In the genomic region with DNA sequence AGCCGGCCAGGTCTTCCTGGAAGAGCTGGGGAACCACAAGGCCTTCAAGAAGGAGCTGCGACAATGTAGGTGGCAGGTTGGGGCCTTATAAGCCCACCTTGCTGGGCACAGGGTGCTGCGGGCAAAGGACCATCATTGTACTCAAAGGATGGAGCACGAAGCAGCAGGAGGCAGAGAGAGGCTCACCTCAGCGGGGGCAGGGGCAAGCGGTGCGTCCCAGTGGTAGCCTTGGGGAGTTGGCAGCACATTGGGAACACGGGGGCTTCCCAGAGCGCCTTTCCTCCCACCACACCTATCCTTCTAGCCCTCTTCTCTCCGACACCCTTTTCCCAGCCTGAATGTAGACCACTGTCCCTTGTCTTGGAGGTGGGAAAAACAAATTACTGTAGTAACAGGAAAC, we compare ENCODE assay signal across 13 cellular contexts. TPM values are rescaled to one million over a fixed set of nuclear protein-coding genes. Genes with fewer than 3 reads are reported as not detected.
DNase-seq lines count a peak whose midpoint lies in the region; ATAC-seq, FAIRE-seq and TF ChIP-seq lines count a peak whose summit lies in the region.
"Had no signal": no experiment of that assay in that cellular context is flagged by ENCODE, and none has a peak within 500 bp of the region (broad histone marks: within the 10 kb centered on the region; RNA-seq: fewer than 3 reads in every experiment).

No MANE protein-coding gene starts in this region.

- H3K27me3 Mint-ChIP-seq in MCF 10A (ENCODE audit: insufficient read depth, unreplicated experiment) (no peaks in the 10 kb centered on the region), type B pancreatic cell (no peaks in the 10 kb centered on the region)
- H3K27me3 Mint-ChIP-seq in activated T-helper 17 cell treated with anti-CD3 and anti-CD28 coated beads, Interleukin-2, amount 50 U/mL, for 72 hours, result no peaks in the 10 kb centered on the region

- BruUV-seq in MCF 10A (replicated peaks; lab: Mats Ljungman, UMichigan) (no TSS peak), mammary epithelial cell (replicated peaks; lab: Mats Ljungman, UMichigan) (no TSS peak)

- in situ Hi-C loops in mammary epithelial cell (cut with MboI; ENCODE audit: low sequenced_read_pairs in 2 of 2), result loop anchor here (5.0 to 10.0 kb wide), 2 partner anchors 146 to 149 kb away; a partner anchor contains a TSS

- no peak for FAIRE-seq in kidney (lab: Jason Lieb, UNC)

- TF ChIP-seq CTCF in MCF 10A (IDR thresholded peaks at IDR 0.05; ENCODE audit: unreplicated experiment), result no peak
- TF ChIP-seq CTCF in mammary epithelial cell (conservative IDR thresholded peaks at IDR 0.05 in 1 of 2, IDR thresholded peaks at IDR 0.05 in 1 of 2; ENCODE audit: extremely low read depth in 1 of 2, insufficient read depth in 1 of 2, low read depth in 1 of 2, low read length in 2 of 2), result no peak
- no peak for TF ChIP-seq CTCF in kidney (IDR thresholded peaks at IDR 0.05; ENCODE audit: borderline replicate concordance, extremely low read depth, insufficient read depth)
- no peak for TF ChIP-seq CTCF in type B pancreatic cell (conservative IDR thresholded peaks at IDR 0.05)

- no peaks in the 10 kb centered on the region for H3K9me3 ChIP-seq in mammary epithelial cell (replicated peaks; ENCODE audit: insufficient read depth, low read length)
- no peaks in the 10 kb centered on the region for H3K9me3 ChIP-seq in kidney (ENCODE audit: control insufficient read depth in 1 of 2, low read length in 2 of 2)

- 81% methylated on average over 8 of the region's 10 CpGs for WGBS in mammary epithelial cell (ENCODE audit: low coverage, missing lambda C conversion rate)

- H3K4me1 Mint-ChIP-seq in MCF 10A (ENCODE audit: insufficient read depth, unreplicated experiment) (peaks cover 25% of the 10 kb centered on the region), type B pancreatic cell (ENCODE audit: unreplicated experiment) (peaks cover 27% of the 10 kb centered on the region)
- H3K4me1 Mint-ChIP-seq in activated T-helper 17 cell treated with anti-CD3 and anti-CD28 coated beads, Interleukin-2, amount 50 U/mL, for 72 hours, result peaks cover 13% of the 10 kb centered on the region

- H3K4me1 ChIP-seq in mammary epithelial cell (ENCODE audit: insufficient read depth, low read length) (peaks cover 25% of the 10 kb centered on the region), kidney (ENCODE audit: control insufficient read depth in 1 of 2, insufficient read depth in 1 of 2, low read depth in 1 of 2, low read length in 2 of 2) (peaks cover 27 to 50% of the 10 kb centered on the region in 2 donors)

- dilution Hi-C loops in mammary epithelial cell (cut with HindIII; ENCODE audit: low sequenced_read_pairs), result loop anchor here (5.0 to 10.0 kb wide), 2 partner anchors 34 to 146 kb away; a partner anchor contains a TSS

- no peaks in the 10 kb centered on the region for H3K27me3 ChIP-seq in mammary epithelial cell (ENCODE audit: insufficient read depth, low read length)

- CTCF ChIA-PET in MCF 10A (lab: Yijun Ruan, JAX), result interaction anchor here (1.0 to 1.1 kb wide), 3 partner anchors 23 to 560 kb away, joined by 3 to 4 read pairs (median 3); a partner anchor contains a TSS
- CTCF ChIA-PET in mammary epithelial cell (lab: Charles Lee; ENCODE audit: low non-redundant PET), result no interaction called here

- H3K27ac Mint-ChIP-seq in MCF 10A (ENCODE audit: low read depth, unreplicated experiment) (peak overlapping the region; percentile 70), type B pancreatic cell (no peak overlapping the region)
- H3K27ac Mint-ChIP-seq in activated T-helper 17 cell treated with anti-CD3 and anti-CD28 coated beads, Interleukin-2, amount 50 U/mL, for 72 hours, result peak overlapping the region; percentile 80

- no peak for DNase-seq in MCF 10A (ENCODE audit: unreplicated experiment)
- DNase-seq in mammary epithelial cell, result no peak
- DNase-seq in kidney, result peak; percentile 57
- no peak for DNase-seq in type B pancreatic cell (ENCODE audit: extremely low spot score, unreplicated experiment)
- no peak for DNase-seq in NCI-H187 (lab: John Stamatoyannopoulos, UW)
- no peak for DNase-seq in NCI-H128 (lab: John Stamatoyannopoulos, UW; ENCODE audit: unreplicated experiment)
- DNase-seq: EL, GM23248, NCI-H2029, NCI-H748 treated with DMSO at 0.1 percent for 48 hours had no signal

- peaks cover 59% of the 10 kb centered on the region for H3K36me3 Mint-ChIP-seq in MCF 10A (ENCODE audit: insufficient read depth, unreplicated experiment)
- peaks cover 60% of the 10 kb centered on the region for H3K36me3 Mint-ChIP-seq in activated T-helper 17 cell treated with anti-CD3 and anti-CD28 coated beads, Interleukin-2, amount 50 U/mL, for 72 hours (ENCODE audit: low read depth)
- H3K36me3 Mint-ChIP-seq in type B pancreatic cell, result peaks cover 19% of the 10 kb centered on the region

- H3K27ac ChIP-seq in mammary epithelial cell (ENCODE audit: insufficient read depth, low read depth, low read length) (no peak overlapping the region), kidney (ENCODE audit: low read depth in 2 of 2, low read length in 2 of 2) (no peak overlapping the region)
- H3K27ac ChIP-seq: GM23248 had no signal

- no peak for ATAC-seq in activated T-helper 17 cell treated with anti-CD3 and anti-CD28 coated beads, Interleukin-2, amount 50 U/mL, for 72 hours (replicated peaks)
- no peak for ATAC-seq in GM19328 (IDR thresholded peaks at IDR 0.05; ENCODE audit: unreplicated experiment)

- H3K4me3 Mint-ChIP-seq in MCF 10A (ENCODE audit: unreplicated experiment) (peak overlapping the region; percentile 79), type B pancreatic cell (peak overlapping the region; percentile 54)
- H3K4me3 Mint-ChIP-seq in activated T-helper 17 cell treated with anti-CD3 and anti-CD28 coated beads, Interleukin-2, amount 50 U/mL, for 72 hours, result peak overlapping the region; percentile 75

- H3K4me3 ChIP-seq in mammary epithelial cell (replicated peaks in 1 of 3; ENCODE audit: insufficient read depth in 1 of 3, low read depth in 2 of 3, low read length in 3 of 3) (no peak overlapping the region), kidney (ENCODE audit: low read length in 2 of 2) (peak overlapping the region in 1 of 2 donors; percentile 86)

- H2AFZ ChIP-seq in mammary epithelial cell (ENCODE audit: low read depth, low read length), result no peak overlapping the region
- H2AFZ ChIP-seq: GM23248 had no signal

- no peak overlapping the region for H3K4me2 ChIP-seq in mammary epithelial cell (ENCODE audit: insufficient read depth, low read depth, low read length)

- no peaks in the 10 kb centered on the region for H4K20me1 ChIP-seq in mammary epithelial cell (ENCODE audit: insufficient read depth, low read length)

- peaks cover 45% of the 10 kb centered on the region for H3K79me2 ChIP-seq in mammary epithelial cell (ENCODE audit: insufficient read depth, low read length)

- intact Hi-C loops in MCF 10A (cut with micrococcal nuclease) (no loop called here), mammary epithelial cell (cut with micrococcal nuclease) (loop anchor here (5.0 kb wide), 2 partner anchors 156 to 454 kb away; a partner anchor contains a TSS), kidney (cut with DNase I) (no loop called here)

- POLR2A ChIA-PET in MCF 10A (lab: Yijun Ruan, JAX), result interaction anchor here (0.9 to 8.5 kb wide), 4 partner anchors 7 to 50 kb away, joined by 3 to 138 read pairs (median 12); a partner anchor contains a TSS

- H3K9ac ChIP-seq in mammary epithelial cell (ENCODE audit: insufficient read depth, low read length) (no peak overlapping the region), kidney (ENCODE audit: low read length in 2 of 2) (no peak overlapping the region)
- H3K9ac ChIP-seq: GM23248 had no signal

- H3K36me3 ChIP-seq in mammary epithelial cell (ENCODE audit: insufficient read depth, low read length) (peaks cover 10% of the 10 kb centered on the region), kidney (ENCODE audit: control insufficient read depth in 1 of 2, insufficient read depth in 2 of 2, low read length in 2 of 2) (peaks cover 4 to 8% of the 10 kb centered on the region in 2 donors)

- H3K9me3 Mint-ChIP-seq in MCF 10A (ENCODE audit: unreplicated experiment) (no peaks in the 10 kb centered on the region), type B pancreatic cell (no peaks in the 10 kb centered on the region)
- no peaks in the 10 kb centered on the region for H3K9me3 Mint-ChIP-seq in activated T-helper 17 cell treated with anti-CD3 and anti-CD28 coated beads, Interleukin-2, amount 50 U/mL, for 72 hours

RNA-seq across cellular contexts. Expression of a gene that starts 2.1 kb away (rescaled TPM):
- total RNA-seq in MCF 10A (2022), result 42.6 and 46.2 TPM in 2 replicates
- total RNA-seq in mammary epithelial cell, result 10 to 100 TPM; 61.7 to 72.6 TPM
- polyA plus RNA-seq in mammary epithelial cell, result 40.4 TPM
- polyA minus RNA-seq in mammary epithelial cell, result 69.9 TPM
- total RNA-seq in activated T-helper 17 cell treated with anti-CD3 and anti-CD28 coated beads, Interleukin-2, amount 50 U/mL, for 72 hours, result 10 to 100 TPM; 51.4 to 82.9 TPM
- 87.5 TPM for total RNA-seq in kidney
- polyA plus RNA-seq in kidney (ENCODE audit: insufficient read depth, low read depth, low replicate concordance), result 64.0 TPM
- total RNA-seq in type B pancreatic cell (ENCODE audit: low replicate concordance), result 60.0 and 84.3 TPM in 2 replicates

RNA-seq across cellular contexts. Expression of a gene that starts 38.3 kb away (rescaled TPM):
- 0.96 and 1.3 TPM in 2 replicates for total RNA-seq in MCF 10A (2022)
- 1 to 10 TPM in 1 of 2 donors, under 1 TPM in 1; 0.83 to 1.9 TPM for total RNA-seq in mammary epithelial cell
- polyA plus RNA-seq in mammary epithelial cell, result 0.23 TPM
- polyA minus RNA-seq in mammary epithelial cell, result not detected
- total RNA-seq in activated T-helper 17 cell treated with anti-CD3 and anti-CD28 coated beads, Interleukin-2, amount 50 U/mL, for 72 hours, result under 1 TPM; 0.63 to 0.93 TPM
- total RNA-seq in kidney, result 6.0 TPM
- polyA plus RNA-seq in kidney (ENCODE audit: insufficient read depth, low read depth, low replicate concordance), result 4.6 TPM
- total RNA-seq in type B pancreatic cell (ENCODE audit: low replicate concordance), result 1.9 and 4.5 TPM in 2 replicates
- total RNA-seq: mononuclear cell had no signal

RNA-seq across cellular contexts. Expression of a gene that starts 48.6 kb away (rescaled TPM):
- 112 and 130 TPM in 2 replicates for total RNA-seq in MCF 10A (2022)
- total RNA-seq in mammary epithelial cell, result 10 to 100 TPM; 45.2 to 96.6 TPM
- 38.1 TPM for polyA plus RNA-seq in mammary epithelial cell
- polyA minus RNA-seq in mammary epithelial cell, result 103 TPM
- total RNA-seq in activated T-helper 17 cell treated with anti-CD3 and anti-CD28 coated beads, Interleukin-2, amount 50 U/mL, for 72 hours, result 100 to 1,000 TPM in 1 of 2 donors, 10 to 100 TPM in 1; 79.5 to 118 TPM
- total RNA-seq in kidney, result 88.1 TPM
- 141 TPM for polyA plus RNA-seq in kidney (ENCODE audit: insufficient read depth, low read depth, low replicate concordance)
- total RNA-seq in type B pancreatic cell (ENCODE audit: low replicate concordance), result 77.3 and 88.7 TPM in 2 replicates

RNA-seq across cellular contexts. Expression of a gene that starts 49.9 kb away (rescaled TPM):
- total RNA-seq in MCF 10A (2022) (67.7 and 67.9 TPM in 2 replicates), mammary epithelial cell (100 to 1,000 TPM; 251 to 387 TPM), kidney (104 TPM), type B pancreatic cell (ENCODE audit: low replicate concordance) (160 and 161 TPM in 2 replicates)
- polyA plus RNA-seq in mammary epithelial cell (424 TPM), kidney (ENCODE audit: insufficient read depth, low read depth, low replicate concordance) (33.7 TPM)
- 901 TPM for polyA minus RNA-seq in mammary epithelial cell
- 100 to 1,000 TPM in 1 of 2 donors, 10 to 100 TPM in 1; 95.4 to 222 TPM for total RNA-seq in activated T-helper 17 cell treated with anti-CD3 and anti-CD28 coated beads, Interleukin-2, amount 50 U/mL, for 72 hours

RNA-seq across cellular contexts. Expression of a gene that starts 51.2 kb away (rescaled TPM):
- total RNA-seq in MCF 10A (2022) (34.1 and 40.0 TPM in 2 replicates), mammary epithelial cell (10 to 100 TPM; 28.1 to 40.2 TPM), kidney (26.8 TPM), type B pancreatic cell (ENCODE audit: low replicate concordance) (44.7 and 45.0 TPM in 2 replicates)
- polyA plus RNA-seq in mammary epithelial cell (37.8 TPM), kidney (ENCODE audit: insufficient read depth, low read depth, low replicate concordance) (21.2 TPM)
- polyA minus RNA-seq in mammary epithelial cell, result 77.6 TPM
- total RNA-seq in activated T-helper 17 cell treated with anti-CD3 and anti-CD28 coated beads, Interleukin-2, amount 50 U/mL, for 72 hours, result 10 to 100 TPM; 12.0 to 14.9 TPM
